ENCODE assay signal across 16 cellular contexts in genomic region chr13:46664195-46664594, GRCh38.
A peak's percentile ranks its signal among the peaks of the same experiment; 100 is the strongest.
DNase-seq lines count a peak whose midpoint lies in the region; ATAC-seq, FAIRE-seq and TF ChIP-seq lines count a peak whose summit lies in the region.
"Had no signal": no experiment of that assay in that cellular context is flagged by ENCODE, and none has a peak within 500 bp of the region (broad histone marks: within the 10 kb centered on the region; RNA-seq: fewer than 3 reads in every experiment).

No MANE protein-coding gene starts in this region.

- peak overlapping the region; percentile 32 for H3K18ac ChIP-seq in H9 (ENCODE audit: insufficient read length, low read depth, low read length)
- no peak overlapping the region for H3K18ac ChIP-seq in H1 (ENCODE audit: extremely low read depth, low read length)

- H3K4me1 ChIP-seq in Caco-2 (peaks cover 80% of the 10 kb centered on the region), H9 (ENCODE audit: insufficient read depth, low read length) (peaks cover 18% of the 10 kb centered on the region), H1 (replicated peaks in 1 of 4; ENCODE audit: control insufficient read depth in 3 of 4, insufficient read depth in 4 of 4, low read length in 3 of 4) (peaks cover 3 to 28% (median 13%) of the 10 kb centered on the region in 4 experiments), smooth muscle cell (ENCODE audit: low read depth) (peaks cover 40% of the 10 kb centered on the region)

- H3K23me2 ChIP-seq in H9 (ENCODE audit: insufficient read length, low read depth, low read length, poor library complexity, severe bottlenecking) (no peaks in the 10 kb centered on the region), H1 (ENCODE audit: low read depth, low read length) (no peaks in the 10 kb centered on the region; the same call in 1 of the 2 replicates)

- H3K4me2 ChIP-seq in H9 (ENCODE audit: insufficient read depth, insufficient read length, low read length) (no peak overlapping the region), H1 (ENCODE audit: insufficient read depth in 1 of 2, low read depth in 2 of 2, low read length in 2 of 2) (no peak overlapping the region), smooth muscle cell (no peak overlapping the region)
- H3K4me2 ChIP-seq: BLaER1 had no signal

- POLR2A ChIA-PET in Caco-2 (lab: Charles Lee) = no interaction called here
- POLR2A ChIA-PET in H1 (lab: Charles Lee; ENCODE audit: partially characterized antibody) = no interaction called here

- TF ChIP-seq POLR2A in H1 (IDR thresholded peaks at IDR 0.05; ENCODE audit: control extremely low read depth in 1 of 2, low read depth in 2 of 2, low read length in 2 of 2) = no peak

- no peak overlapping the region for H2BK20ac ChIP-seq in H9 (ENCODE audit: low read depth, low read length, poor library complexity, severe bottlenecking)
- no peak overlapping the region for H2BK20ac ChIP-seq in H1 (ENCODE audit: low read length)

- H2AK5ac ChIP-seq in H9 (ENCODE audit: insufficient read length, low read length) (no peak overlapping the region), H1 (ENCODE audit: low read depth, low read length) (peak overlapping the region; percentile 76; the same call in 1 of the 2 replicates)

- H2AFZ ChIP-seq in H9 (ENCODE audit: low read length) (no peak overlapping the region), H1 (ENCODE audit: low read length) (no peak overlapping the region), smooth muscle cell (ENCODE audit: low read depth) (no peak overlapping the region)

- H3K27ac ChIP-seq in H9 (ENCODE audit: insufficient read length, low read depth, low read length) = no peak overlapping the region
- no peak overlapping the region for H3K27ac ChIP-seq in H1 (ENCODE audit: low read depth, low read length)
- peak overlapping the region; percentile 80 for H3K27ac ChIP-seq in smooth muscle cell (ENCODE audit: low read depth)
- H3K27ac ChIP-seq: BLaER1, RWPE1, SJSA1 had no signal

- no peak overlapping the region for H3K4ac ChIP-seq in H9 (ENCODE audit: low read depth, low read length)
- H3K4ac ChIP-seq in H1 (replicated peaks; ENCODE audit: insufficient read length, low read depth, low read length) = no peak overlapping the region

- no peak for ATAC-seq in HG03175 (IDR thresholded peaks at IDR 0.05; ENCODE audit: unreplicated experiment)

- H3K36me3 ChIP-seq in Caco-2 (ENCODE audit: control insufficient read depth, insufficient read depth, low read length) (no peaks in the 10 kb centered on the region), H1 (ENCODE audit: control insufficient read depth in 2 of 4, insufficient read depth in 4 of 4, low read length in 3 of 4) (no peaks in the 10 kb centered on the region), smooth muscle cell (ENCODE audit: low read depth) (no peaks in the 10 kb centered on the region)
- H3K36me3 ChIP-seq: SJSA1 had no signal

- TF ChIP-seq RAD21 in H1 (IDR thresholded peaks at IDR 0.05 in 1 of 2, conservative IDR thresholded peaks at IDR 0.05 in 1 of 2; ENCODE audit: low read depth in 2 of 2, low read length in 2 of 2) = no peak

- H3K79me1 ChIP-seq in H9 (ENCODE audit: insufficient read depth, low read depth, low read length, poor library complexity, severe bottlenecking) (no peaks in the 10 kb centered on the region), H1 (ENCODE audit: low read depth, low read length) (no peaks in the 10 kb centered on the region; the same call in 1 of the 2 replicates)

- H2BK120ac ChIP-seq in H9 (ENCODE audit: low read depth, low read length, poor library complexity, severe bottlenecking) = no peak overlapping the region
- no peak overlapping the region for H2BK120ac ChIP-seq in H1 (replicated peaks; ENCODE audit: low read depth, low read length)

- H2BK12ac ChIP-seq in H9 (ENCODE audit: insufficient read length, low read depth, low read length) (no peak overlapping the region), H1 (ENCODE audit: low read depth, low read length) (peak overlapping the region; percentile 88; the same call in 1 of the 2 replicates)

- no peak overlapping the region for H3K56ac ChIP-seq in H9 (ENCODE audit: insufficient read length, low read depth, low read length)
- H3K56ac ChIP-seq in H1 (replicated peaks; ENCODE audit: insufficient read length, low read depth, low read length) = no peak overlapping the region

- no peak overlapping the region for H2BK15ac ChIP-seq in H9 (ENCODE audit: low read depth, low read length)
- no peak overlapping the region for H2BK15ac ChIP-seq in H1 (ENCODE audit: low read length)

- DNase-seq in Caco-2 (no peak), H9 (no peak), H1 (ENCODE audit: low read depth in 1 of 2, low spot score in 2 of 2) (no peak), smooth muscle cell (lab: John Stamatoyannopoulos, UW; ENCODE audit: unreplicated experiment) (no peak), DMS79 (lab: John Stamatoyannopoulos, UW) (no peak), HuH-7.5 (ENCODE audit: low spot score) (no peak)
- DNase-seq: DMS53, KBM-7, NCI-H2107, NCI-H345, NCI-H69 had no signal

- H3K23ac ChIP-seq in H9 (ENCODE audit: insufficient read length, low read depth, low read length) (no peak overlapping the region), H1 (ENCODE audit: insufficient read length) (no peak overlapping the region)

- no TSS peak for BruUV-seq in Caco-2 (replicated peaks; lab: Mats Ljungman, UMichigan)

- no peak overlapping the region for H3K14ac ChIP-seq in H9 (ENCODE audit: insufficient read depth, low read length)
- no peak overlapping the region for H3K14ac ChIP-seq in H1 (ENCODE audit: insufficient read length)

- no CpG with 5 or more reads among the region's 3 CpGs for WGBS in H9 (ENCODE audit: extremely low coverage, insufficient read length, low lambda C conversion rate)
- 95% methylated on average over 3 of the region's 3 CpGs; no CpG with 5 or more reads in 1 of the 2 experiments for WGBS in H1 (ENCODE audit: extremely low coverage in 1 of 2, insufficient coverage in 1 of 2, insufficient read length in 1 of 2, insufficient replicate concordance in 2 of 2, low coverage in 1 of 2, low lambda C conversion rate in 2 of 2, missing lambda C conversion rate in 1 of 2), 2 experiments
- 94% methylated on average over 3 of the region's 3 CpGs for WGBS in smooth muscle cell (ENCODE audit: low lambda C conversion rate)

- H3K4me3 ChIP-seq in Caco-2 (ENCODE audit: low read depth, low read length) (no peak overlapping the region), H1 (ENCODE audit: extremely low read depth in 1 of 4, insufficient read depth in 2 of 4, low read depth in 3 of 4, low read length in 4 of 4) (no peak overlapping the region), smooth muscle cell (no peak overlapping the region)
- H3K4me3 ChIP-seq: BLaER1, GM12878, SJSA1 had no signal

- no peaks in the 10 kb centered on the region for H3K27me3 ChIP-seq in Caco-2 (replicated peaks; ENCODE audit: control insufficient read depth, insufficient read depth, low read length)
- no peaks in the 10 kb centered on the region for H3K27me3 ChIP-seq in H9 (ENCODE audit: insufficient read depth, low read length)
- no peaks in the 10 kb centered on the region for H3K27me3 ChIP-seq in H1 (replicated peaks in 1 of 4; ENCODE audit: control insufficient read depth in 3 of 4, extremely low read depth in 1 of 4, insufficient read depth in 3 of 4, low read length in 3 of 4)
- H3K27me3 ChIP-seq in smooth muscle cell (ENCODE audit: low read depth) = no peaks in the 10 kb centered on the region
- H3K27me3 ChIP-seq: BLaER1, SJSA1 had no signal

- H3K36me3 Mint-ChIP-seq in Caco-2 (ENCODE audit: insufficient read depth, unreplicated experiment) (peaks cover 46% of the 10 kb centered on the region), H9 (ENCODE audit: insufficient read depth in 1 of 3, low read depth in 3 of 3) (peaks cover 0 to 3% (median 0%) of the 10 kb centered on the region in 3 experiments; a peak in 2 of 7 replicates)

- intact Hi-C loops in Caco-2 (cut with micrococcal nuclease; ENCODE audit: unreplicated experiment) = no loop called here

- H3K4me1 Mint-ChIP-seq in Caco-2 (ENCODE audit: low read depth, unreplicated experiment) = peaks cover 74% of the 10 kb centered on the region
- peaks cover 48 to 55% of the 10 kb centered on the region in 2 experiments for H3K4me1 Mint-ChIP-seq in H9

- peaks cover 33% of the 10 kb centered on the region for H3F3A ChIP-seq in smooth muscle cell (ENCODE audit: low read depth)

- no peak overlapping the region for H4K5ac ChIP-seq in H9 (ENCODE audit: insufficient read length, low read depth, low read length)
- no peak overlapping the region for H4K5ac ChIP-seq in H1 (ENCODE audit: insufficient read length, low read depth, low read length)

- CTCF ChIA-PET in Caco-2 (lab: Charles Lee) (no interaction called here), H1 (lab: Charles Lee; ENCODE audit: partially characterized antibody) (interaction anchor here (1.1 kb wide), 2 partner anchors 57 to 113 kb away, joined by 3 read pairs; no protein-coding TSS in a partner anchor)

- no peaks in the 10 kb centered on the region for H3K79me2 ChIP-seq in H9 (ENCODE audit: insufficient read depth, low read length)
- peaks cover 0 to 19% of the 10 kb centered on the region in 2 experiments; a peak in 2 of 4 replicates for H3K79me2 ChIP-seq in H1 (ENCODE audit: control insufficient read depth in 1 of 2, insufficient read depth in 2 of 2, low read length in 2 of 2)
- H3K79me2 ChIP-seq in smooth muscle cell (ENCODE audit: low read depth) = peaks cover 48% of the 10 kb centered on the region

- H3K9ac ChIP-seq in H9 (ENCODE audit: extremely low read depth, insufficient read length, low read length) (no peak overlapping the region), H1 (replicated peaks in 1 of 4; ENCODE audit: extremely low read depth in 1 of 4, low read depth in 3 of 4, low read length in 3 of 4) (no peak overlapping the region), smooth muscle cell (ENCODE audit: low read depth) (peak overlapping the region; percentile 25)
- H3K9ac ChIP-seq: BLaER1 had no signal

- no peak overlapping the region for H4K91ac ChIP-seq in H9 (ENCODE audit: insufficient read length, low read depth, low read length)
- no peak overlapping the region for H4K91ac ChIP-seq in H1 (replicated peaks; ENCODE audit: insufficient read length, low read length)

- H3K27ac Mint-ChIP-seq in Caco-2 (ENCODE audit: unreplicated experiment) = peak overlapping the region; percentile 80
- no peak overlapping the region for H3K27ac Mint-ChIP-seq in H9

- no peak for FAIRE-seq in H1 (lab: Jason Lieb, UNC)
- FAIRE-seq: GM12878 had no signal

- TF ChIP-seq CTCF in Caco-2 (IDR thresholded peaks at IDR 0.05; ENCODE audit: insufficient read depth in 1 of 2, low read depth in 1 of 2, low read length in 1 of 2, severe bottlenecking in 1 of 2, unreplicated experiment in 1 of 2) = no peak
- TF ChIP-seq CTCF in H9 (conservative IDR thresholded peaks at IDR 0.05) = no peak
- TF ChIP-seq CTCF in H1 (IDR thresholded peaks at IDR 0.05; ENCODE audit: control extremely low read depth in 1 of 3, insufficient read depth in 1 of 3, low read depth in 1 of 3, low read length in 3 of 3) = no peak
- no peak for TF ChIP-seq CTCF in smooth muscle cell (IDR thresholded peaks at IDR 0.05; ENCODE audit: borderline replicate concordance, insufficient read depth, poor library complexity, severe bottlenecking)

- no peak overlapping the region for H4K8ac ChIP-seq in H9 (replicated peaks; ENCODE audit: insufficient read length, low read depth, low read length)
- no peak overlapping the region for H4K8ac ChIP-seq in H1 (ENCODE audit: extremely low read depth, insufficient read depth, low read length)

- H3K9me3 ChIP-seq in Caco-2 (peaks cover 3% of the 10 kb centered on the region; the same call in 1 of the 2 replicates), H9 (ENCODE audit: control insufficient read depth, low read depth, low read length) (no peaks in the 10 kb centered on the region), H1 (ENCODE audit: insufficient read depth in 2 of 2, low read depth in 1 of 2, low read length in 1 of 2) (no peaks in the 10 kb centered on the region), smooth muscle cell (replicated peaks; ENCODE audit: low read depth) (no peaks in the 10 kb centered on the region)
- H3K9me3 ChIP-seq: SJSA1 had no signal

- H3K9me3 Mint-ChIP-seq in Caco-2 (ENCODE audit: unreplicated experiment) (peaks cover 10% of the 10 kb centered on the region), H9 (no peaks in the 10 kb centered on the region)

- H3K27me3 Mint-ChIP-seq in Caco-2 (ENCODE audit: insufficient read depth, unreplicated experiment) = no peaks in the 10 kb centered on the region
- H3K27me3 Mint-ChIP-seq in H9 (ENCODE audit: low read depth) = no peaks in the 10 kb centered on the region

- H4K20me1 ChIP-seq in H9 (ENCODE audit: control insufficient read depth, insufficient read depth, insufficient read length) = no peaks in the 10 kb centered on the region
- peaks cover 0 to 1% of the 10 kb centered on the region in 2 experiments for H4K20me1 ChIP-seq in H1 (replicated peaks in 1 of 2; ENCODE audit: control insufficient read depth in 1 of 2, insufficient read depth in 2 of 2, low read length in 2 of 2)
- H4K20me1 ChIP-seq in smooth muscle cell (ENCODE audit: low read depth) = peaks cover 43% of the 10 kb centered on the region

- H2BK5ac ChIP-seq in H9 (ENCODE audit: insufficient read length, low read length) = no peak overlapping the region
- H2BK5ac ChIP-seq in H1 (ENCODE audit: low read depth, low read length) = no peak overlapping the region

- no peak for TF ChIP-seq EP300 in H1 (IDR thresholded peaks at IDR 0.05; ENCODE audit: borderline replicate concordance in 1 of 2, low read depth in 2 of 2, low read length in 2 of 2)

- no peak overlapping the region for H3T11ph ChIP-seq in H9 (ENCODE audit: low read length)

- H3K4me3 Mint-ChIP-seq in Caco-2 (ENCODE audit: unreplicated experiment) (peak overlapping the region; percentile 40), H9 (no peak overlapping the region)
